In genomic region chr16:30354423-30355143, GRCh38 we compare ENCODE assay signal across 8 cellular contexts. TPM values are rescaled to one million over a fixed set of nuclear protein-coding genes. Genes with fewer than 3 reads are reported as not detected.
DNase-seq lines count a peak whose midpoint lies in the region; ATAC-seq and TF ChIP-seq lines count a peak whose summit lies in the region.

No MANE protein-coding gene starts in this region.

- H3K9ac ChIP-seq in BLaER1 (peak overlapping the region; percentile 92), neuronal stem cell (ENCODE audit: low read depth, low read length, poor library complexity) (peak overlapping the region; percentile 94)

- peak overlapping the region; percentile 88 for H2BK120ac ChIP-seq in neuronal stem cell (ENCODE audit: low read depth, low read length)

- H3K4ac ChIP-seq in neuronal stem cell (ENCODE audit: low read length): no peak overlapping the region

- WGBS in esophagus muscularis mucosa: 1% methylated on average over 12 of the region's 36 CpGs
- no CpG with 5 or more reads among the region's 36 CpGs for WGBS in neuronal stem cell (ENCODE audit: extremely low coverage in 2 of 2, insufficient read length in 2 of 2, insufficient replicate concordance in 1 of 2), 2 donors

- H3K4me3 ChIP-seq in BLaER1: peak overlapping the region; percentile 93
- H3K4me3 ChIP-seq in SJCRH30: peak overlapping the region; percentile 88
- peak overlapping the region; percentile 72 to 98 (median 80) for H3K4me3 ChIP-seq in esophagus muscularis mucosa
- H3K4me3 ChIP-seq in neuronal stem cell (ENCODE audit: low read length in 2 of 2): peak overlapping the region; percentile 86 to 97

- peak overlapping the region; percentile 82 for H3K27ac ChIP-seq in BLaER1
- peak overlapping the region; percentile 93 for H3K27ac ChIP-seq in SJCRH30
- H3K27ac ChIP-seq in esophagus muscularis mucosa (replicated peaks in 1 of 4): peak overlapping the region; percentile 90 to 99 (median 92)
- peak overlapping the region; percentile 72 for H3K27ac ChIP-seq in neuronal stem cell (replicated peaks; ENCODE audit: low read length)

- H3K4me1 ChIP-seq in BLaER1 (peaks cover 55% of the 10 kb centered on the region), SJCRH30 (peaks cover 3% of the 10 kb centered on the region; the same call in 1 of the 2 replicates), esophagus muscularis mucosa (peaks cover 39 to 58% (median 52%) of the 10 kb centered on the region in 4 donors), neuronal stem cell (ENCODE audit: control insufficient read depth in 2 of 2, insufficient read depth in 1 of 2, low read depth in 1 of 2, low read length in 2 of 2) (peaks cover 8 to 10% of the 10 kb centered on the region in 2 donors)

- peak overlapping the region; percentile 72 for H4K8ac ChIP-seq in neuronal stem cell (ENCODE audit: low read depth, low read length)

- H2BK12ac ChIP-seq in neuronal stem cell (ENCODE audit: low read length): no peak overlapping the region

- H3K4me2 ChIP-seq in BLaER1 (peak overlapping the region; percentile 97), neuronal stem cell (ENCODE audit: insufficient read depth, low read length, poor library complexity, severe bottlenecking) (peak overlapping the region; percentile 88)

- ATAC-seq in GM21576 (IDR thresholded peaks at IDR 0.05; ENCODE audit: unreplicated experiment) (peak; percentile 15), HG02759 (IDR thresholded peaks at IDR 0.05; ENCODE audit: unreplicated experiment) (no peak)

- no peak overlapping the region for H2BK15ac ChIP-seq in neuronal stem cell (ENCODE audit: low read length)

- H3K23ac ChIP-seq in neuronal stem cell (ENCODE audit: low read depth, low read length, poor library complexity): peak overlapping the region; percentile 69

- peak overlapping the region; percentile 90 for H2AFZ ChIP-seq in neuronal stem cell (ENCODE audit: low read length)

- no peaks in the 10 kb centered on the region for H3K27me3 ChIP-seq in BLaER1
- H3K27me3 ChIP-seq in SJCRH30: no peaks in the 10 kb centered on the region
- H3K27me3 ChIP-seq in esophagus muscularis mucosa: no peaks in the 10 kb centered on the region
- no peaks in the 10 kb centered on the region for H3K27me3 ChIP-seq in neuronal stem cell (ENCODE audit: control insufficient read depth in 3 of 3, insufficient read depth in 3 of 3, low read depth in 1 of 3, low read length in 3 of 3)

- TF ChIP-seq CTCF in esophagus muscularis mucosa (IDR thresholded peaks at IDR 0.05): no peak

- no peak for TF ChIP-seq EP300 in esophagus muscularis mucosa (IDR thresholded peaks at IDR 0.05)

- DNase-seq in SJCRH30: peak in 1 of 2 experiments; percentile 39
- no peak for DNase-seq in esophagus muscularis mucosa (ENCODE audit: extremely low spot score)
- no peak for DNase-seq in neuronal stem cell (ENCODE audit: low spot score)
- no peak for DNase-seq in cerebellar cortex (ENCODE audit: low spot score)
- DNase-seq in SKM-1 treated with dmso at 0.1 percent for 144 hours (lab: John Stamatoyannopoulos, UW; ENCODE audit: unreplicated experiment): no peak

- peak; percentile 16 for TF ChIP-seq POLR2A in esophagus muscularis mucosa (IDR thresholded peaks at IDR 0.05; ENCODE audit: low read depth)

- H4K91ac ChIP-seq in neuronal stem cell (ENCODE audit: low read depth, low read length, poor library complexity): no peak overlapping the region

- peak overlapping the region; percentile 98 for H3K18ac ChIP-seq in neuronal stem cell (ENCODE audit: low read length)

- H3K79me1 ChIP-seq in neuronal stem cell (ENCODE audit: low read depth, low read length): peaks cover 14% of the 10 kb centered on the region

- peaks cover 75% of the 10 kb centered on the region for H3K36me3 ChIP-seq in BLaER1
- H3K36me3 ChIP-seq in SJCRH30: peaks cover 42% of the 10 kb centered on the region
- peaks cover 23 to 75% (median 64%) of the 10 kb centered on the region in 4 donors for H3K36me3 ChIP-seq in esophagus muscularis mucosa
- H3K36me3 ChIP-seq in neuronal stem cell (replicated peaks in 1 of 2; ENCODE audit: control insufficient read depth in 2 of 2, insufficient read depth in 2 of 2, low read length in 2 of 2): peaks cover 42 to 71% of the 10 kb centered on the region in 2 donors

- H2AK5ac ChIP-seq in neuronal stem cell (ENCODE audit: low read depth, low read length): peak overlapping the region; percentile 66

- H3K9me3 ChIP-seq in BLaER1 (no peaks in the 10 kb centered on the region), SJCRH30 (replicated peaks) (no peaks in the 10 kb centered on the region), esophagus muscularis mucosa (no peaks in the 10 kb centered on the region), neuronal stem cell (replicated peaks in 1 of 2; ENCODE audit: control insufficient read depth in 2 of 2, insufficient read depth in 1 of 2, low read depth in 1 of 2, low read length in 2 of 2) (no peaks in the 10 kb centered on the region)

- peak overlapping the region; percentile 62 for H2BK5ac ChIP-seq in neuronal stem cell (ENCODE audit: low read length)

- intact Hi-C loops in esophagus muscularis mucosa (cut with DNase I): loop anchor here (10.0 kb wide), 1 partner anchor 50 kb away; the partner anchor contains the start of gene ZNF771

- peaks cover 33% of the 10 kb centered on the region for H4K20me1 ChIP-seq in BLaER1

- H3K14ac ChIP-seq in neuronal stem cell (ENCODE audit: low read length): peak overlapping the region; percentile 47

RNA-seq across cellular contexts. Expression of gene CD2BP2, which starts 0.5 kb away (rescaled TPM):
- 52.2 and 52.3 TPM in 2 replicates for total RNA-seq in SJCRH30 (2014; rRNA removed; shearing (Covaris generic))
- 10 to 100 TPM; 24.9 to 63.9 (median 41.8) TPM for total RNA-seq in esophagus muscularis mucosa
- 31.1 TPM for polyA plus RNA-seq in neuronal stem cell (2013, experiment 1 of 2)
- 30.6 TPM for polyA plus RNA-seq in neuronal stem cell (2013, experiment 2 of 2)

RNA-seq across cellular contexts. Expression of gene TBC1D10B, which starts 15.7 kb away (rescaled TPM):
- 33.7 and 36.0 TPM in 2 replicates for total RNA-seq in SJCRH30 (2014; rRNA removed; shearing (Covaris generic))
- total RNA-seq in esophagus muscularis mucosa: 10 to 100 TPM; 21.2 to 41.5 (median 29.4) TPM
- 18.4 TPM for polyA plus RNA-seq in neuronal stem cell (2013, experiment 1 of 2)
- polyA plus RNA-seq in neuronal stem cell (2013, experiment 2 of 2): 16.8 TPM

RNA-seq across cellular contexts. Expression of gene MYL11, which starts 20.0 kb away (rescaled TPM):
- 10.8 and 13.1 TPM in 2 replicates for total RNA-seq in SJCRH30 (2014; rRNA removed; shearing (Covaris generic))
- total RNA-seq in esophagus muscularis mucosa: not detected
- polyA plus RNA-seq in neuronal stem cell (2013, experiment 1 of 2): 4.7 TPM
- 4.6 TPM for polyA plus RNA-seq in neuronal stem cell (2013, experiment 2 of 2)

RNA-seq across cellular contexts. Expression of gene SEPTIN1, which starts 27.8 kb away (rescaled TPM):
- 0.23 and 0.45 TPM in 2 replicates for total RNA-seq in SJCRH30 (2014; rRNA removed; shearing (Covaris generic))
- total RNA-seq in esophagus muscularis mucosa: 1 to 10 TPM in 2 of 4 donors, under 1 TPM in 2; 0.86 to 2.5 (median 1.4) TPM
- 3.9 TPM for polyA plus RNA-seq in neuronal stem cell (2013, experiment 1 of 2)
- 3.4 TPM for polyA plus RNA-seq in neuronal stem cell (2013, experiment 2 of 2)

RNA-seq across cellular contexts. Expression of gene ZNF48, which starts 40.6 kb away (rescaled TPM):
- 9.3 and 10.1 TPM in 2 replicates for total RNA-seq in SJCRH30 (2014; rRNA removed; shearing (Covaris generic))
- 10 to 100 TPM in 3 of 4 donors, 1 to 10 TPM in 1; 8.3 to 17.6 (median 12.8) TPM for total RNA-seq in esophagus muscularis mucosa
- 22.2 TPM for polyA plus RNA-seq in neuronal stem cell (2013, experiment 1 of 2)
- polyA plus RNA-seq in neuronal stem cell (2013, experiment 2 of 2): 21.3 TPM

Comparison
In these comparisons a context has a peak if more than half of its experiments do, and no peak if none do; other contexts are left out.
1. RNA of gene MYL11, which starts 20.0 kb away (total RNA-seq): 10.8 to 13.1 TPM in SJCRH30; not detected in esophagus muscularis mucosa; every median in the first group is over 10 times any median in the second.
2. Peak in every context shown above with its lines, with median percentiles within 50 percentile points of each other: H3K27ac ChIP-seq and H3K4me3 ChIP-seq.